28 cellular contexts compared by ENCODE assay signal in the genomic region with DNA sequence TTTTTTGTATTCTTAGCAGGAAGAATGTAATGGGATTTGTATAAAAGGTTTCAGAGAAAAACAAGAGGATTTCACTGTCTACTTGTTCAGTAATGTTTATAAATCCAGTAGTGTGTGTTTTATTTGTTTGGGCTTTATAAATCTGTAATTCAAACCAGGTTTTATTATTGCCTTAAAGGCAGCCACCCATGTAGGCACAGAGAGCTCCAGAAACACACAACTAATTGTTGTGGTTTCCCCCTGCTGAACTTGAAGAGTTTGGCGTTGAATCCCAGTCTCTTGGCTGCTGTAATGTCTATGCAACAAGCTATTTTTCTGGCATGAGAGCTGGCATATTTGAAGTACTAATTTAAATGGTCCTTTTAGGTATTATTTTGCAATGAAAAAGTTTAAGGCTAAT.
DNase-seq lines count a peak whose midpoint lies in the region; ATAC-seq and TF ChIP-seq lines count a peak whose summit lies in the region.
"Had no signal": no experiment of that assay in that cellular context is flagged by ENCODE, and none has a peak within 500 bp of the region (broad histone marks: within the 10 kb centered on the region; RNA-seq: fewer than 3 reads in every experiment).

No MANE protein-coding gene starts in this region.

- TF ChIP-seq CTCF in fibroblast of mammary gland (conservative IDR thresholded peaks at IDR 0.05; ENCODE audit: control insufficient read depth, insufficient read depth, low read depth, low read length), result no peak
- TF ChIP-seq CTCF in osteocyte (IDR thresholded peaks at IDR 0.05), result no peak

- peaks cover 55% of the 10 kb centered on the region for H3K4me1 Mint-ChIP-seq in osteocyte (ENCODE audit: unreplicated experiment)
- H3K4me1 Mint-ChIP-seq: activated naive CD4-positive, alpha-beta T cell treated with anti-CD3 and anti-CD28 coated beads, Interleukin-2, amount 50 U/mL, for 24 hours; B cell; stimulated activated naive CD8-positive, alpha-beta T cell treated with anti-CD3 and anti-CD28 coated beads, Interleukin-15, amount 100 ng/mL, for 72 hours had no signal

- no peak for ATAC-seq in GM18502 (IDR thresholded peaks at IDR 0.05; ENCODE audit: poor library complexity, unreplicated experiment)
- ATAC-seq in GM21423 (IDR thresholded peaks at IDR 0.05; ENCODE audit: unreplicated experiment), result no peak
- ATAC-seq: body of pancreas; gastroesophageal sphincter; left cardiac atrium; psoas muscle; stimulated activated naive CD8-positive, alpha-beta T cell treated with anti-CD3 and anti-CD28 coated beads, Interleukin-15, amount 100 ng/mL, for 72 hours had no signal

- H3K9me3 ChIP-seq in SJCRH30 (replicated peaks) (no peaks in the 10 kb centered on the region), HAP-1 (no peaks in the 10 kb centered on the region)
- H3K9me3 ChIP-seq: body of pancreas, Caco-2, colonic mucosa, gastroesophageal sphincter, psoas muscle, transverse colon had no signal

- H3K36me3 ChIP-seq in SJCRH30 (0 out of 2 replicates have a peak, but pooled peaks cover 2% of the 10 kb centered on the region), HAP-1 (replicated peaks) (no peaks in the 10 kb centered on the region)
- H3K36me3 ChIP-seq: colonic mucosa had no signal

- H3K27ac Mint-ChIP-seq in osteocyte (ENCODE audit: unreplicated experiment), result peak overlapping the region; percentile 43
- H3K27ac Mint-ChIP-seq: activated naive CD4-positive, alpha-beta T cell treated with anti-CD3 and anti-CD28 coated beads, Interleukin-2, amount 50 U/mL, for 24 hours; B cell; endodermal cell; stimulated activated naive CD8-positive, alpha-beta T cell treated with anti-CD3 and anti-CD28 coated beads, Interleukin-15, amount 100 ng/mL, for 72 hours had no signal

- H3K4me3 ChIP-seq in SJCRH30, result no peak overlapping the region
- H3K4me3 ChIP-seq in fibroblast of mammary gland (ENCODE audit: control insufficient read depth, low read depth, low read length), result no peak overlapping the region
- H3K4me3 ChIP-seq in HAP-1, result no peak overlapping the region
- H3K4me3 ChIP-seq: body of pancreas, colonic mucosa, gastroesophageal sphincter, psoas muscle, smooth muscle cell, transverse colon had no signal

- no peaks in the 10 kb centered on the region for H3K27me3 ChIP-seq in SJCRH30
- no peaks in the 10 kb centered on the region; the same call in 1 of the 2 replicates for H3K27me3 ChIP-seq in HAP-1 (ENCODE audit: low read depth)
- H3K27me3 ChIP-seq: body of pancreas, colonic mucosa, gastroesophageal sphincter, transverse colon had no signal

- peak; percentile 20 for DNase-seq in COLO829 (ENCODE audit: low spot score)
- peak; percentile 36 to 60 for DNase-seq in SJCRH30
- DNase-seq in fibroblast of mammary gland (ENCODE audit: low read depth), result peak; percentile 44
- DNase-seq in osteocyte (ENCODE audit: extremely low spot score, unreplicated experiment), result no peak
- DNase-seq in mucosa of gallbladder (ENCODE audit: low spot score), result no peak
- DNase-seq in HAP-1 (ENCODE audit: low spot score in 2 of 2), result no peak
- DNase-seq: activated CD4-positive, alpha-beta T cell treated with anti-CD3 and anti-CD28 coated beads for 1 hour; activated T-cell treated with anti-CD3 and anti-CD28 coated beads, Interleukin-2, amount 50 U/mL, for 48 hours; body of pancreas; Caco-2; colonic mucosa; EL; endodermal cell; Karpas-422; left cardiac atrium; NCI-H1048; NCI-H2029; psoas muscle; stimulated activated CD4-positive, alpha-beta T cell treated with anti-CD3 and anti-CD28 coated beads, Interleukin-2, amount 100 ng/mL, for 48 hours; stimulated activated naive CD8-positive, alpha-beta T cell treated with anti-CD3 and anti-CD28 coated beads, Interleukin-15, amount 100 ng/mL, for 72 hours; transverse colon had no signal

- H3K4me3 Mint-ChIP-seq in osteocyte (ENCODE audit: unreplicated experiment), result no peak overlapping the region
- H3K4me3 Mint-ChIP-seq: activated naive CD4-positive, alpha-beta T cell treated with anti-CD3 and anti-CD28 coated beads, Interleukin-2, amount 50 U/mL, for 24 hours; B cell; endodermal cell; stimulated activated naive CD8-positive, alpha-beta T cell treated with anti-CD3 and anti-CD28 coated beads, Interleukin-15, amount 100 ng/mL, for 72 hours had no signal

- H3K27ac ChIP-seq in SJCRH30, result no peak overlapping the region
- H3K27ac ChIP-seq: body of pancreas, colonic mucosa, psoas muscle, RWPE1, transverse colon had no signal

- in situ Hi-C loops in HAP-1 (cut with MboI; ENCODE audit: low sequenced_read_pairs), result no loop called here

- H3K36me3 Mint-ChIP-seq in osteocyte (ENCODE audit: unreplicated experiment), result peaks cover 16% of the 10 kb centered on the region
- H3K36me3 Mint-ChIP-seq: activated naive CD4-positive, alpha-beta T cell treated with anti-CD3 and anti-CD28 coated beads, Interleukin-2, amount 50 U/mL, for 24 hours had no signal

- no peaks in the 10 kb centered on the region for H3K9me3 Mint-ChIP-seq in osteocyte (ENCODE audit: unreplicated experiment)
- H3K9me3 Mint-ChIP-seq: activated naive CD4-positive, alpha-beta T cell treated with anti-CD3 and anti-CD28 coated beads, Interleukin-2, amount 50 U/mL, for 24 hours; endodermal cell; stimulated activated naive CD8-positive, alpha-beta T cell treated with anti-CD3 and anti-CD28 coated beads, Interleukin-15, amount 100 ng/mL, for 72 hours had no signal

- H3K4me1 ChIP-seq in SJCRH30 (peaks cover 26% of the 10 kb centered on the region), HAP-1 (no peaks in the 10 kb centered on the region)
- H3K4me1 ChIP-seq: psoas muscle had no signal

- H3K27me3 Mint-ChIP-seq in osteocyte (ENCODE audit: unreplicated experiment), result no peaks in the 10 kb centered on the region
- H3K27me3 Mint-ChIP-seq: activated naive CD4-positive, alpha-beta T cell treated with anti-CD3 and anti-CD28 coated beads, Interleukin-2, amount 50 U/mL, for 24 hours; B cell; stimulated activated naive CD8-positive, alpha-beta T cell treated with anti-CD3 and anti-CD28 coated beads, Interleukin-15, amount 100 ng/mL, for 72 hours had no signal

Comparison
In these comparisons a context has a peak if more than half of its experiments do, and no peak if none do; other contexts are left out.
1. DNase-seq: peak in COLO829 (single experiment), SJCRH30 (2 of 2) and fibroblast of mammary gland (single experiment); none in osteocyte (single experiment), mucosa of gallbladder (single experiment) and HAP-1 (0 of 2).